ENCODE assay signal across 8 cellular contexts in genomic region chr15:71532994-71533393, GRCh38.
DNase-seq lines count a peak whose midpoint lies in the region; ATAC-seq and TF ChIP-seq lines count a peak whose summit lies in the region.

No MANE protein-coding gene starts in this region.

- no peak overlapping the region for H3K27ac ChIP-seq in VCaP

- no peak for ATAC-seq in HG02623 (IDR thresholded peaks at IDR 0.05; ENCODE audit: unreplicated experiment)
- ATAC-seq in HG03095 (IDR thresholded peaks at IDR 0.05; ENCODE audit: unreplicated experiment): no peak
- ATAC-seq in HG03442 (IDR thresholded peaks at IDR 0.05; ENCODE audit: unreplicated experiment): no peak
- ATAC-seq in HG03342 (IDR thresholded peaks at IDR 0.05; ENCODE audit: unreplicated experiment): no peak

- TF ChIP-seq CTCF in VCaP (conservative IDR thresholded peaks at IDR 0.05): peak; percentile 90

- DNase-seq in ELF-1 (ENCODE audit: low read depth, low spot score) (peak; percentile 51), KBM-7 (peak; percentile 55), left kidney (ENCODE audit: low read depth, low spot score) (peak; percentile 26)

- in situ Hi-C loops in KBM-7 (cut with MboI; ENCODE audit: low pct_unique_long_range_greater_than_20kb, low sequenced_read_pairs): no loop called here
